Comparison of ENCODE assay signal across 11 cellular contexts in genomic region chr12:107844312-107844921, GRCh38.
DNase-seq lines count a peak whose midpoint lies in the region; ATAC-seq and TF ChIP-seq lines count a peak whose summit lies in the region.
"Had no signal": no experiment of that assay in that cellular context is flagged by ENCODE, and none has a peak within 500 bp of the region (broad histone marks: within the 10 kb centered on the region; RNA-seq: fewer than 3 reads in every experiment).

No MANE protein-coding gene starts in this region.

- H3K4me1 Mint-ChIP-seq in brain, result peaks cover 4% of the 10 kb centered on the region
- H3K4me1 Mint-ChIP-seq in activated CD4-positive, alpha-beta memory T cell treated with anti-CD3 and anti-CD28 coated beads for 36 hours (ENCODE audit: low read depth), result peaks cover 9% of the 10 kb centered on the region

- CTCF ChIA-PET in activated CD4-positive, alpha-beta memory T cell treated with anti-CD3 and anti-CD28 coated beads for 36 hours (lab: Charles Lee), result no interaction called here

- no peaks in the 10 kb centered on the region for H3K9me3 ChIP-seq in iPS-20b (ENCODE audit: insufficient read depth, low read depth, low read length)
- H3K9me3 ChIP-seq in sigmoid colon, result no peaks in the 10 kb centered on the region
- H3K9me3 ChIP-seq: thyroid gland had no signal

- H3K9me3 Mint-ChIP-seq in brain, result peaks cover 0 to 2% (median 0%) of the 10 kb centered on the region in 5 experiments
- no peaks in the 10 kb centered on the region for H3K9me3 Mint-ChIP-seq in activated CD4-positive, alpha-beta memory T cell treated with anti-CD3 and anti-CD28 coated beads for 36 hours
- H3K9me3 Mint-ChIP-seq: activated naive CD4-positive, alpha-beta T cell treated with anti-CD3 and anti-CD28 coated beads, Interleukin-2, amount 50 U/mL, for 24 hours had no signal

- peaks cover 91% of the 10 kb centered on the region for H3K27me3 Mint-ChIP-seq in brain
- H3K27me3 Mint-ChIP-seq in activated CD4-positive, alpha-beta memory T cell treated with anti-CD3 and anti-CD28 coated beads for 36 hours, result peaks cover 37% of the 10 kb centered on the region

- POLR2A ChIA-PET in activated CD4-positive, alpha-beta memory T cell treated with anti-CD3 and anti-CD28 coated beads for 36 hours (lab: Charles Lee), result no interaction called here

- H3K4me3 ChIP-seq in iPS-20b (ENCODE audit: low read length) (peak overlapping the region; percentile 64), sigmoid colon (peak overlapping the region in 3 of 4 donors; percentile 1 to 40 (median 34))

- ATAC-seq in GM19455 (IDR thresholded peaks at IDR 0.05; ENCODE audit: unreplicated experiment) (no peak), GM18519 (IDR thresholded peaks at IDR 0.05; ENCODE audit: low FRiP score, unreplicated experiment) (no peak)

- H3K36me3 ChIP-seq in iPS-20b (ENCODE audit: insufficient read depth, low read depth, low read length) (no peaks in the 10 kb centered on the region), sigmoid colon (no peaks in the 10 kb centered on the region)
- H3K36me3 ChIP-seq: thyroid gland had no signal

- H3K27ac Mint-ChIP-seq in brain, result no peak overlapping the region
- H3K27ac Mint-ChIP-seq in activated CD4-positive, alpha-beta memory T cell treated with anti-CD3 and anti-CD28 coated beads for 36 hours, result no peak overlapping the region
- H3K27ac Mint-ChIP-seq: activated naive CD4-positive, alpha-beta T cell treated with anti-CD3 and anti-CD28 coated beads, Interleukin-2, amount 50 U/mL, for 24 hours had no signal

- no peak overlapping the region for H3K9ac ChIP-seq in iPS-20b (ENCODE audit: low read depth, low read length)

- no peaks in the 10 kb centered on the region for H3K4me1 ChIP-seq in iPS-20b (ENCODE audit: insufficient read depth, low read length)
- peaks cover 0 to 19% (median 18%) of the 10 kb centered on the region in 4 donors for H3K4me1 ChIP-seq in sigmoid colon

- H3K27ac ChIP-seq in iPS-20b (ENCODE audit: low read length), result no peak overlapping the region
- H3K27ac ChIP-seq in sigmoid colon, result no peak overlapping the region
- H3K27ac ChIP-seq: thyroid gland had no signal

- DNase-seq in GM13976 (ENCODE audit: low spot score), result peak; percentile 30
- no peak for DNase-seq in sigmoid colon
- no peak for DNase-seq in GM10266 (ENCODE audit: extremely low spot score)
- DNase-seq in activated CD4-positive, alpha-beta memory T cell treated with anti-CD3 and anti-CD28 coated beads for 36 hours, result no peak
- DNase-seq: NCI-H2171 treated with DMSO at 0.1 percent for 48 hours had no signal

- H3K27me3 ChIP-seq in iPS-20b (ENCODE audit: insufficient read depth, low read length) (peaks cover 100% of the 10 kb centered on the region), sigmoid colon (peaks cover 26 to 81% (median 34%) of the 10 kb centered on the region in 3 donors)

- no peaks in the 10 kb centered on the region for H3K36me3 Mint-ChIP-seq in brain
- H3K36me3 Mint-ChIP-seq in activated CD4-positive, alpha-beta memory T cell treated with anti-CD3 and anti-CD28 coated beads for 36 hours, result no peaks in the 10 kb centered on the region
- H3K36me3 Mint-ChIP-seq: activated naive CD4-positive, alpha-beta T cell treated with anti-CD3 and anti-CD28 coated beads, Interleukin-2, amount 50 U/mL, for 24 hours had no signal

- no peak for TF ChIP-seq EP300 in sigmoid colon (IDR thresholded peaks at IDR 0.05)

- TF ChIP-seq POLR2A in sigmoid colon (IDR thresholded peaks at IDR 0.05), result no peak

- WGBS in sigmoid colon, 2 donors, result 3 to 10% methylated on average over 54 of the region's 54 CpGs

- intact Hi-C loops in sigmoid colon (cut with DNase I), result no loop called here
- intact Hi-C loops in activated CD4-positive, alpha-beta memory T cell treated with anti-CD3 and anti-CD28 coated beads for 36 hours (cut with micrococcal nuclease), result no loop called here

- H3K4me3 Mint-ChIP-seq in brain, result peak overlapping the region; percentile 12 to 91 (median 43)
- H3K4me3 Mint-ChIP-seq in activated CD4-positive, alpha-beta memory T cell treated with anti-CD3 and anti-CD28 coated beads for 36 hours, result no peak overlapping the region
- H3K4me3 Mint-ChIP-seq: activated naive CD4-positive, alpha-beta T cell treated with anti-CD3 and anti-CD28 coated beads, Interleukin-2, amount 50 U/mL, for 24 hours had no signal

- in situ Hi-C loops in GM13976 (cut with MboI; ENCODE audit: low sequenced_read_pairs, unreplicated experiment), result no loop called here

- no peak for TF ChIP-seq CTCF in GM13976 (IDR thresholded peaks at IDR 0.05; ENCODE audit: borderline replicate concordance, control extremely low read depth, extremely low read depth, insufficient read depth, missing control alignments)
- TF ChIP-seq CTCF in brain (conservative IDR thresholded peaks at IDR 0.05), result no peak
- TF ChIP-seq CTCF in sigmoid colon (IDR thresholded peaks at IDR 0.05), result no peak
- TF ChIP-seq CTCF in GM10266 (IDR thresholded peaks at IDR 0.05; ENCODE audit: control insufficient read depth, insufficient read depth, low read depth, missing control alignments), result no peak
